In the genomic region with DNA sequence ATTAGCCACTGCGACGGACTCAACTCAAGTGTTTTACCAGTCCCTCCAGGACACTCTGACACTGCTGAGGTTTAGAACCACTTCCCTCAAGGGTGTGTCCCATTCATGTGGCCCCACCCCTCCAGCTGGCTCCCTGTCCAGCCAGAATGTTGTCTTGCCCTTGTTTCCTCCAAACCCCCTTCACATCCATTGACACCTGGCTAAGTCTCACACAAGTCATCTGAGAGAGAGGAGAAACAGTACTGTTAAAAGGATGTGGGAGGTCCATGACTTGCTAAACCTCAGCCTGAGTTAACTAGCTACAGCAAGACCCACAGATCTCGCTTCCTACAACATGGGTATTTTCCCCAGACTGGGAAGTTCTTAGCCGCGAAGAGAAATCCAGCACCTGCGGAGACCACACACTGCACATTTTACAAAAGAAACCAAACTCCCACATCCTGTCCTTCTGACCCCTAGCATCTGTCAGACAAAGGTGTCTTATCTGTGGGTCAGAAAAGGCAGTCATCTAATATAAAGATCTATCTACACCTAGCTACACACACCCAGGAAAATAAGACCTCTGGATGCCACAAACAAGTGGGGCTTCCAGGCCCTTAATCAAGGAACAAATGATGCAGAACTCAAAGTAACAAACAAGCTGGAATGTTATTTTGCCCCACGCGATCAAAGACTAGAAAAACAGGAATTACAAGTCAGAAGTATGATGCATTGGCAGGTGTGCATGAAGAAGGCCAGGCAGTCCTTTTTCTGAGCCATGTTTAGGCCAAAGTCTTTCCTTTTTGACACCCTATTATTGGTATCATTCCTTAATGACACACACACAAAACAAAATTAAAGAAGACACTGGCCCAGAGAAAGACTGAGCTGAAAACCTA, we compare ENCODE assay signal across 8 cellular contexts. TPM values are rescaled to one million over a fixed set of nuclear protein-coding genes. Genes with fewer than 3 reads are reported as not detected.
DNase-seq lines count a peak whose midpoint lies in the region; ATAC-seq and TF ChIP-seq lines count a peak whose summit lies in the region.

No MANE protein-coding gene starts in this region.

- H3K27ac ChIP-seq in thyroid gland, result peak overlapping the region; percentile 85 to 91 (median 87)

- no peak overlapping the region for H3K4me3 ChIP-seq in thyroid gland (replicated peaks in 1 of 3)

- no peaks in the 10 kb centered on the region for H3K9me3 ChIP-seq in thyroid gland

- peak; percentile 83 for ATAC-seq in GM21529 (IDR thresholded peaks at IDR 0.05; ENCODE audit: unreplicated experiment)
- ATAC-seq in left ventricle myocardium superior, result peak; percentile 51

- intact Hi-C loops in left ventricle myocardium superior (cut with micrococcal nuclease), result no loop called here
- intact Hi-C loops in thyroid gland (cut with DNase I), result no loop called here

- no peaks in the 10 kb centered on the region for H3K27me3 ChIP-seq in thyroid gland

- no peaks in the 10 kb centered on the region for H3K36me3 ChIP-seq in thyroid gland

- DNase-seq in GM13977 (ENCODE audit: low spot score) (peak; percentile 65), HT1080 (ENCODE audit: low read depth) (peak; percentile 67), left ventricle myocardium superior (no peak), thyroid gland (peak; percentile 37 to 50), NCI-H2081 treated with DMSO at 0.1 percent for 48 hours (lab: John Stamatoyannopoulos, UW) (no peak), DMS114 treated with DMSO at 0.1 percent for 48 hours (lab: John Stamatoyannopoulos, UW; ENCODE audit: unreplicated experiment) (no peak)
- peak; percentile 40 for DNase-seq in activated CD4-positive, CD25-positive, alpha-beta regulatory T cell treated with anti-CD3 and anti-CD28 coated beads, Interleukin-2, amount 50 U/mL, for 72 hours

- in situ Hi-C loops in GM13977 (cut with MboI; ENCODE audit: low pct_unique_long_range_greater_than_20kb, low sequenced_read_pairs, unreplicated experiment), result loop anchor here (10.0 kb wide), 1 partner anchor 61 kb away; no protein-coding TSS in a partner anchor

- TF ChIP-seq POLR2A in thyroid gland (IDR thresholded peaks at IDR 0.05), result no peak

- TF ChIP-seq CTCF in GM13977 (IDR thresholded peaks at IDR 0.05; ENCODE audit: extremely low read depth, insufficient read depth, missing control alignments) (no peak), thyroid gland (IDR thresholded peaks at IDR 0.05) (no peak)

- H3K4me1 ChIP-seq in thyroid gland, result peaks cover 24 to 42% of the 10 kb centered on the region in 2 donors

- WGBS in thyroid gland, 2 donors, result 57 to 64% methylated on average over 8 of the region's 8 CpGs

RNA-seq across cellular contexts. Expression of a gene that starts 13.9 kb away (rescaled TPM):
- 20.9 and 30.7 TPM in 2 replicates for total RNA-seq in HT1080 (2014; rRNA removed; shearing (Covaris generic))
- 23.5 and 28.7 TPM in 2 replicates for polyA plus RNA-seq in HT1080 (2015; cell fraction: cytosol; rRNA removed)
- polyA plus RNA-seq in HT1080 (2015; cell fraction: nucleus; rRNA removed), result 65.6 and 83.7 TPM in 2 replicates
- total RNA-seq in left ventricle myocardium superior, result 9.0 TPM
- 10 to 100 TPM; 22.1 to 41.7 (median 34.3) TPM for total RNA-seq in thyroid gland

Comparison
In these comparisons a context has a peak if more than half of its experiments do, and no peak if none do; other contexts are left out.
1. DNase-seq: peak in GM13977 (single experiment), HT1080 (single experiment), activated CD4-positive, CD25-positive, alpha-beta regulatory T cell treated with anti-CD3 and anti-CD28 coated beads, Interleukin-2, amount 50 U/mL, for 72 hours (single experiment) and thyroid gland (2 of 2); none in left ventricle myocardium superior (single experiment), NCI-H2081 treated with DMSO at 0.1 percent for 48 hours (single experiment) and DMS114 treated with DMSO at 0.1 percent for 48 hours (single experiment).